8 cellular contexts compared by ENCODE assay signal in the genomic region with DNA sequence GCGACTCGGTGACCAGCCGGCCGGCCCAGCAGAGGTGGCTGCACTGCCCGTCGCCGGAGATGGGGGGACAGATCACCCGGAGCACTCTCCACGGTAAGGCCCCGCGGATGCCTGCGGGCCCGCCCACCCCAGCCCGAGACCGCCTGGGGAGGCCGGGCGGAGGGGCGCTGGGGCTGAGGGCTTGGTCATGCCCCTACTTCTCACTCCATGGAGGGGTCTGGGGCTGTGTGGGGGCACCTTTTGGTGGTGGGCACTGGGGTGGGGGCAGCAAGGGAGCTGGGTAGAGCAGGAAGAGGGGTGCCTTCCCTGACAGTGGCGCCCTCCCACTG.
DNase-seq lines count a peak whose midpoint lies in the region; ATAC-seq and TF ChIP-seq lines count a peak whose summit lies in the region.

No MANE protein-coding gene starts in this region.

- intact Hi-C loops in heart right ventricle (cut with DNase I) (no loop called here), left cardiac atrium (cut with DNase I) (no loop called here), colonic mucosa (cut with DNase I) (no loop called here), uterus (cut with DNase I; ENCODE audit: low total_unique reads) (no loop called here)
- intact Hi-C loops in naive thymus-derived CD4-positive, alpha-beta T cell (cut with micrococcal nuclease), result no loop called here

- CTCF ChIA-PET in naive thymus-derived CD4-positive, alpha-beta T cell (lab: Charles Lee), result no interaction called here

- peaks cover 7 to 48% (median 21%) of the 10 kb centered on the region in 5 donors for H3K27me3 Mint-ChIP-seq in naive thymus-derived CD4-positive, alpha-beta T cell

- no peaks in the 10 kb centered on the region for H3K9me3 ChIP-seq in heart right ventricle
- no peaks in the 10 kb centered on the region for H3K9me3 ChIP-seq in colonic mucosa
- no peaks in the 10 kb centered on the region for H3K9me3 ChIP-seq in naive thymus-derived CD4-positive, alpha-beta T cell (ENCODE audit: control insufficient read depth in 2 of 3, low read length in 3 of 3)
- no peaks in the 10 kb centered on the region for H3K9me3 ChIP-seq in uterus

- peak overlapping the region; percentile 10 to 89 (median 65) for H3K4me3 Mint-ChIP-seq in naive thymus-derived CD4-positive, alpha-beta T cell

- H3K27ac Mint-ChIP-seq in naive thymus-derived CD4-positive, alpha-beta T cell, result no peak overlapping the region

- no peak overlapping the region for H3K27ac ChIP-seq in heart right ventricle
- no peak overlapping the region for H3K27ac ChIP-seq in colonic mucosa
- no peak overlapping the region for H3K27ac ChIP-seq in naive thymus-derived CD4-positive, alpha-beta T cell (ENCODE audit: low read depth, low read length)
- peak overlapping the region; percentile 80 to 83 for H3K27ac ChIP-seq in uterus

- DNase-seq in heart right ventricle (no peak), left cardiac atrium (no peak), colonic mucosa (no peak), uterus (no peak), SHP77 treated with DMSO at 0.1 percent for 48 hours (lab: John Stamatoyannopoulos, UW) (no peak)
- no peak for DNase-seq in naive thymus-derived CD4-positive, alpha-beta T cell
- DNase-seq in activated CD4-positive, alpha-beta T cell treated with anti-CD3 and anti-CD28 coated beads for 4 hours, result no peak

- no peak for TF ChIP-seq CTCF in heart right ventricle (IDR thresholded peaks at IDR 0.05)
- no peak for TF ChIP-seq CTCF in colonic mucosa (IDR thresholded peaks at IDR 0.05)
- TF ChIP-seq CTCF in uterus (IDR thresholded peaks at IDR 0.05), result no peak

- TF ChIP-seq POLR2A in uterus (IDR thresholded peaks at IDR 0.05), result no peak

- H3K27me3 ChIP-seq in heart right ventricle (peaks cover 0 to 27% (median 9%) of the 10 kb centered on the region in 7 donors), colonic mucosa (no peaks in the 10 kb centered on the region), uterus (no peaks in the 10 kb centered on the region)
- H3K27me3 ChIP-seq in naive thymus-derived CD4-positive, alpha-beta T cell (ENCODE audit: control insufficient read depth in 2 of 2, insufficient read depth in 2 of 2, low read length in 2 of 2), result no peaks in the 10 kb centered on the region

- H3K4me1 Mint-ChIP-seq in naive thymus-derived CD4-positive, alpha-beta T cell, result peaks cover 11 to 31% (median 15%) of the 10 kb centered on the region in 7 donors

- H3K36me3 ChIP-seq in heart right ventricle (no peaks in the 10 kb centered on the region), colonic mucosa (no peaks in the 10 kb centered on the region), uterus (no peaks in the 10 kb centered on the region)
- H3K36me3 ChIP-seq in naive thymus-derived CD4-positive, alpha-beta T cell (ENCODE audit: control insufficient read depth in 2 of 3, insufficient read depth in 3 of 3, low read length in 3 of 3), result no peaks in the 10 kb centered on the region

- H3K4me1 ChIP-seq in heart right ventricle (peaks cover 0 to 21% (median 9%) of the 10 kb centered on the region in 9 donors), colonic mucosa (no peaks in the 10 kb centered on the region), uterus (peaks cover 0 to 22% of the 10 kb centered on the region in 2 donors)
- peaks cover 0 to 11% of the 10 kb centered on the region in 2 donors for H3K4me1 ChIP-seq in naive thymus-derived CD4-positive, alpha-beta T cell (ENCODE audit: control insufficient read depth in 2 of 2, insufficient read depth in 2 of 2, low read length in 2 of 2)

- H3K4me3 ChIP-seq in heart right ventricle (peak overlapping the region in 9 of 10 donors; percentile 25 to 56 (median 49)), colonic mucosa (peak overlapping the region; percentile 41), uterus (peak overlapping the region; percentile 49 to 69)
- no peak overlapping the region for H3K4me3 ChIP-seq in naive thymus-derived CD4-positive, alpha-beta T cell (ENCODE audit: low read length)

- WGBS in heart right ventricle, 2 donors, result 5 to 7% methylated on average over 15 to 19 of the region's 19 CpGs

- peaks cover 0 to 3% (median 0%) of the 10 kb centered on the region in 11 donors for H3K9me3 Mint-ChIP-seq in naive thymus-derived CD4-positive, alpha-beta T cell

- H3K36me3 Mint-ChIP-seq in naive thymus-derived CD4-positive, alpha-beta T cell, result no peaks in the 10 kb centered on the region

- ATAC-seq in heart right ventricle, result peak in 4 of 8 donors; percentile 2 to 33 (median 8)
- ATAC-seq in left cardiac atrium, result no peak
- no peak for ATAC-seq in naive thymus-derived CD4-positive, alpha-beta T cell
- no peak for ATAC-seq in HG03139 (IDR thresholded peaks at IDR 0.05; ENCODE audit: unreplicated experiment)

- POLR2A ChIA-PET in naive thymus-derived CD4-positive, alpha-beta T cell (lab: Charles Lee), result no interaction called here

- peak overlapping the region; percentile 48 to 72 for H3K9ac ChIP-seq in colonic mucosa (ENCODE audit: low read depth in 2 of 2, low read length in 2 of 2)

Comparison
In these comparisons a context has a peak if more than half of its experiments do, and no peak if none do; other contexts are left out.
1. H3K27ac ChIP-seq: peak in uterus (2 of 2); none in heart right ventricle (0 of 10), colonic mucosa (single experiment) and naive thymus-derived CD4-positive, alpha-beta T cell (single experiment).